Comparison of ENCODE assay signal across 31 cellular contexts in genomic region chr5:155996123-155996522, GRCh38.
"Had no signal": no experiment of that assay in that cellular context is flagged by ENCODE, and none has a peak within 500 bp of the region (broad histone marks: within the 10 kb centered on the region; RNA-seq: fewer than 3 reads in every experiment).

No MANE protein-coding gene starts in this region.

- H3K4me1 ChIP-seq: psoas muscle, right lobe of liver, sigmoid colon, suprapubic skin, testis, tibial nerve, upper lobe of left lung, uterus had no signal

- H3K4me3 Mint-ChIP-seq: naive B cell; naive thymus-derived CD8-positive, alpha-beta T cell; natural killer cell treated with Interleukin-12 subunit alpha and Interleukin-12 subunit beta and Interleukin-15 and Interleukin-18, amount 100 ng/mL, for 72 hours; nephron progenitor cell; neural crest cell; stimulated activated memory B cell treated with anti-CD40 and anti-IgM and Interleukin-4, amounts not matched to agents 10 μg/mL and 1 μg/mL and 100 μg/mL, for 72 hours; stimulated activated naive CD8-positive, alpha-beta T cell treated with anti-CD3 and anti-CD28 coated beads, Interleukin-15, amount 100 ng/mL, for 72 hours had no signal

- ATAC-seq: naive thymus-derived CD8-positive, alpha-beta T cell; natural killer cell treated with Interleukin-12 subunit alpha and Interleukin-12 subunit beta and Interleukin-15 and Interleukin-18, amount 100 ng/mL, for 72 hours; psoas muscle; right cardiac atrium; right lobe of liver; stimulated activated memory B cell treated with anti-CD40 and anti-IgM and Interleukin-4, amounts not matched to agents 10 μg/mL and 1 μg/mL and 100 μg/mL, for 72 hours; stimulated activated naive CD8-positive, alpha-beta T cell treated with anti-CD3 and anti-CD28 coated beads, Interleukin-15, amount 100 ng/mL, for 72 hours; stimulated activated naive CD8-positive, alpha-beta T cell treated with anti-CD3 and anti-CD28 coated beads, Interleukin-15, Interleukin-2, amounts not matched to agents 100 U/mL and 50 U/mL, for 24 hours had no signal

- H3K27ac ChIP-seq: ovary, parathyroid adenoma, psoas muscle, right lobe of liver, sigmoid colon, suprapubic skin, testis, tibial nerve, upper lobe of left lung, uterus had no signal

- H3K27ac Mint-ChIP-seq: naive B cell; naive thymus-derived CD8-positive, alpha-beta T cell; natural killer cell treated with Interleukin-12 subunit alpha and Interleukin-12 subunit beta and Interleukin-15 and Interleukin-18, amount 100 ng/mL, for 72 hours; nephron progenitor cell; progenitor cell of endocrine pancreas; stimulated activated memory B cell treated with anti-CD40 and anti-IgM and Interleukin-4, amounts not matched to agents 10 μg/mL and 1 μg/mL and 100 μg/mL, for 72 hours; stimulated activated naive CD8-positive, alpha-beta T cell treated with anti-CD3 and anti-CD28 coated beads, Interleukin-15, amount 100 ng/mL, for 72 hours had no signal

- H3K36me3 ChIP-seq: ovary, right lobe of liver, sigmoid colon, suprapubic skin, tibial nerve, upper lobe of left lung, uterus had no signal

- H3K36me3 Mint-ChIP-seq: naive B cell; naive thymus-derived CD8-positive, alpha-beta T cell; natural killer cell treated with Interleukin-12 subunit alpha and Interleukin-12 subunit beta and Interleukin-15 and Interleukin-18, amount 100 ng/mL, for 72 hours; stimulated activated memory B cell treated with anti-CD40 and anti-IgM and Interleukin-4, amounts not matched to agents 10 μg/mL and 1 μg/mL and 100 μg/mL, for 72 hours had no signal

- H3K27me3 Mint-ChIP-seq: progenitor cell of endocrine pancreas; stimulated activated naive CD8-positive, alpha-beta T cell treated with anti-CD3 and anti-CD28 coated beads, Interleukin-15, amount 100 ng/mL, for 72 hours had no signal

- DNase-seq: naive B cell; naive thymus-derived CD8-positive, alpha-beta T cell; nephron progenitor cell; occipital lobe; ovary; posterior cingulate gyrus; psoas muscle; right cardiac atrium; right lobe of liver; sigmoid colon; small intestine; stimulated activated CD4-positive, alpha-beta T cell treated with anti-CD3 and anti-CD28 coated beads, Interleukin-15, amount 100 ng/mL, for 24 hours; stimulated activated CD4-positive, alpha-beta T cell treated with anti-CD3 and anti-CD28 coated beads, Interleukin-2, amount 100 ng/mL, for 24 hours; stimulated activated CD4-positive, alpha-beta T cell treated with anti-CD3 and anti-CD28 coated beads, Interleukin-4, amount 100 ng/mL, for 1 hour; stimulated activated CD4-positive, alpha-beta T cell treated with anti-CD3 and anti-CD28 coated beads, Interleukin-4, amount 100 ng/mL, for 4 hours; stimulated activated CD8-positive, alpha-beta memory T cell treated with anti-CD3 and anti-CD28 coated beads, Interleukin-4, amount 100 ng/mL, for 48 hours; stimulated activated naive CD4-positive, alpha-beta T cell; stimulated activated naive CD8-positive, alpha-beta T cell treated with anti-CD3 and anti-CD28 coated beads, Interleukin-15, amount 100 ng/mL, for 72 hours; stimulated activated naive CD8-positive, alpha-beta T cell treated with anti-CD3 and anti-CD28 coated beads, Interleukin-15, Interleukin-2, amounts not matched to agents 100 U/mL and 50 U/mL, for 24 hours; substantia nigra; testis; trophoblast cell; uterus had no signal

- H3K9me3 Mint-ChIP-seq: nephron progenitor cell; stimulated activated memory B cell treated with anti-CD40 and anti-IgM and Interleukin-4, amounts not matched to agents 10 μg/mL and 1 μg/mL and 100 μg/mL, for 72 hours; stimulated activated naive CD8-positive, alpha-beta T cell treated with anti-CD3 and anti-CD28 coated beads, Interleukin-15, amount 100 ng/mL, for 72 hours had no signal

- H3K4me3 ChIP-seq: ovary, psoas muscle, right lobe of liver, sigmoid colon, suprapubic skin, testis, tibial nerve, upper lobe of left lung, uterus had no signal

- H3K9me3 ChIP-seq: ovary, psoas muscle, right lobe of liver, sigmoid colon, suprapubic skin, testis, tibial nerve, upper lobe of left lung, uterus had no signal

- H3K4me1 Mint-ChIP-seq: naive B cell; naive thymus-derived CD8-positive, alpha-beta T cell; nephron progenitor cell; neural crest cell; stimulated activated memory B cell treated with anti-CD40 and anti-IgM and Interleukin-4, amounts not matched to agents 10 μg/mL and 1 μg/mL and 100 μg/mL, for 72 hours; stimulated activated naive CD8-positive, alpha-beta T cell treated with anti-CD3 and anti-CD28 coated beads, Interleukin-15, amount 100 ng/mL, for 72 hours had no signal

- H3K27me3 ChIP-seq: ovary, right lobe of liver, sigmoid colon, suprapubic skin, testis, tibial nerve, upper lobe of left lung, uterus had no signal
